Comparison of ENCODE assay signal across 11 cellular contexts in the genomic region with DNA sequence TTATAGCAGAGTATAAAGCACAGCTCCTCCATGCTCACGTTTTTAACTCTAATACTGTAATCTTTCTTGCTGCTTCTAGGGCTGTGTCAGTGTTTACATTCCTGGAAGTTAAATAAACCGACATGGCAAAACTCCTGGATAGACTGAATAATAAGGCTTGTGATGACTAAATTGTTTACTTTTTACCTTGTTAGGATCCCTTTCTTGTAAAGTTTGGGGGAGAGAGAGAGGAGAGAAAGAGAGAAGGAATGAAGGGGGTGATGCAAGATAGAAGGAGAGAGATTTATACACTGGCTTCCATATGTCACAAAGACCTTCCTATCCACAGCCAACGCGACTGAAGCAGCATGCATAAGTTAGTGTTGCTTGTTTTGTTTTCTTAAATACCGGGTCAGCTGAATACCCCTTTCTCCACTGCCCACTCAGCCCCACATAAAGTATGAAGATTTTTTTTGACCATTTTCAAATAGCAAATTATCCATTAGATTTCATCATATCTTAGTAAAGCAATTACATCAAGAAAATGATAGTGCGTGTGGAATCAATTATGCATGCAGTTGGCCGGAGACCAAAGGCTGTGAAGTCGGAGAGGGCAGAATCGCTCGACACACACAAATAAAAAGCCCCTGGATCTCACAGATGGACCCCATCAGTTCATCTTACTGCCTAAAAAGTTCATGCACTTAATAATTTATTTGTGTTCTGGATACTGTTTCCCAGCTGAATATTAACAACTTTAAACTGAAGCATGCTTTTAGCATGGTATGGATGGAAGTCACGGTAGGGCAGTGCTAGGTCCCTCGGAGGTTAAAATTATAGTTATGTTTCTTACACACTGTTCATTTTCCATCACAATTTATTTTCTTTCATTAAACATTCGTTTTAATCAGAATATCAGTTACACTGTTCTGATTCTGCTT. TPM values are rescaled to one million over a fixed set of nuclear protein-coding genes. Genes with fewer than 3 reads are reported as not detected.
DNase-seq lines count a peak whose midpoint lies in the region; FAIRE-seq and TF ChIP-seq lines count a peak whose summit lies in the region.
"Had no signal": no experiment of that assay in that cellular context is flagged by ENCODE, and none has a peak within 500 bp of the region (broad histone marks: within the 10 kb centered on the region; RNA-seq: fewer than 3 reads in every experiment).

No MANE protein-coding gene starts in this region.

- peak overlapping the region; percentile 66 to 85 (median 79) for H3K4me3 Mint-ChIP-seq in brain
- no peak overlapping the region for H3K4me3 Mint-ChIP-seq in Calu3 (ENCODE audit: low read depth, unreplicated experiment)
- H3K4me3 Mint-ChIP-seq: neural crest cell had no signal

- H3K4me1 Mint-ChIP-seq in brain, result peaks cover 100% of the 10 kb centered on the region
- peaks cover 38% of the 10 kb centered on the region for H3K4me1 Mint-ChIP-seq in Calu3 (ENCODE audit: low read depth, unreplicated experiment)

- no peaks in the 10 kb centered on the region for H3K9me3 ChIP-seq in BLaER1
- H3K9me3 ChIP-seq in HUES6 (ENCODE audit: control insufficient read depth, insufficient read depth, low read depth, low read length), result no peaks in the 10 kb centered on the region
- no peaks in the 10 kb centered on the region for H3K9me3 ChIP-seq in muscle layer of duodenum (ENCODE audit: control insufficient read depth in 1 of 2, low read length in 2 of 2)
- H3K9me3 ChIP-seq: SJSA1 had no signal

- TF ChIP-seq CTCF in brain (conservative IDR thresholded peaks at IDR 0.05) (no peak), Calu3 (IDR thresholded peaks at IDR 0.05; ENCODE audit: unreplicated experiment) (no peak)

- H4K20me1 ChIP-seq in BLaER1, result peaks cover 100% of the 10 kb centered on the region

- H3K36me3 ChIP-seq in BLaER1, result peaks cover 61% of the 10 kb centered on the region
- H3K36me3 ChIP-seq in HUES6 (ENCODE audit: control insufficient read depth, insufficient read depth, low read length), result no peaks in the 10 kb centered on the region
- H3K36me3 ChIP-seq in muscle layer of duodenum (ENCODE audit: control insufficient read depth in 1 of 2, insufficient read depth in 2 of 2, low read length in 2 of 2), result no peaks in the 10 kb centered on the region
- H3K36me3 ChIP-seq: SJSA1 had no signal

- H3K27ac Mint-ChIP-seq in brain (peak overlapping the region; percentile 52 to 96 (median 91)), Calu3 (ENCODE audit: unreplicated experiment) (no peak overlapping the region)

- intact Hi-C loops in Calu3 (cut with micrococcal nuclease; ENCODE audit: unreplicated experiment), result no loop called here

- CTCF ChIA-PET in Calu3 (lab: Charles Lee), result no interaction called here

- H3K4me3 ChIP-seq in BLaER1 (no peak overlapping the region), HUES6 (ENCODE audit: low read depth, low read length) (peak overlapping the region; percentile 4; the same call in 1 of the 2 replicates), muscle layer of duodenum (ENCODE audit: low read depth in 1 of 2, low read length in 2 of 2) (peak overlapping the region in 1 of 2 donors; percentile 12)
- H3K4me3 ChIP-seq: SJSA1 had no signal

- H3K36me3 Mint-ChIP-seq in brain, result peaks cover 9% of the 10 kb centered on the region
- H3K36me3 Mint-ChIP-seq in Calu3 (ENCODE audit: insufficient read depth, unreplicated experiment), result peaks cover 6% of the 10 kb centered on the region

- no TSS peak for BruUV-seq in Calu3 (replicated peaks; lab: Mats Ljungman, UMichigan)

- H3K4me1 ChIP-seq in BLaER1 (peaks cover 100% of the 10 kb centered on the region), HUES6 (ENCODE audit: control insufficient read depth, insufficient read depth, low read length) (peaks cover 96% of the 10 kb centered on the region), muscle layer of duodenum (ENCODE audit: control insufficient read depth in 1 of 2, insufficient read depth in 2 of 2, low read length in 2 of 2) (peaks cover 5 to 15% of the 10 kb centered on the region in 2 donors)

- peak overlapping the region; percentile 57 for H3K4me2 ChIP-seq in BLaER1

- H3K27me3 ChIP-seq in BLaER1, result no peaks in the 10 kb centered on the region
- no peaks in the 10 kb centered on the region for H3K27me3 ChIP-seq in HUES6 (ENCODE audit: control insufficient read depth, insufficient read depth, low read length)
- no peaks in the 10 kb centered on the region for H3K27me3 ChIP-seq in muscle layer of duodenum (ENCODE audit: low read depth, low read length)

- TF ChIP-seq POLR2A in GM12891 (IDR thresholded peaks at IDR 0.05; ENCODE audit: low read depth, low read length), result no peak

- no peak for FAIRE-seq in GM12891 (lab: Jason Lieb, UNC)

- H3K27ac ChIP-seq in BLaER1 (no peak overlapping the region), HUES6 (ENCODE audit: low read depth, low read length) (no peak overlapping the region), muscle layer of duodenum (ENCODE audit: low read length) (peak overlapping the region; percentile 42)
- H3K27ac ChIP-seq: SJSA1 had no signal

- H3K27me3 Mint-ChIP-seq in brain, result no peaks in the 10 kb centered on the region
- H3K27me3 Mint-ChIP-seq in Calu3 (ENCODE audit: unreplicated experiment), result peaks cover 84% of the 10 kb centered on the region

- DNase-seq in Calu3 (no peak), T-helper 1 cell (no peak), NCI-H1105 (lab: John Stamatoyannopoulos, UW) (no peak), GM12891 (ENCODE audit: insufficient read length, low spot score) (no peak)
- DNase-seq: stimulated activated CD4-positive, alpha-beta T cell treated with anti-CD3 and anti-CD28 coated beads, Interleukin-4, amount 100 ng/mL, for 1 hour had no signal

- no peak overlapping the region for H3K9ac ChIP-seq in BLaER1
- H3K9ac ChIP-seq in HUES6 (ENCODE audit: low read length), result no peak overlapping the region

- H3K9me3 Mint-ChIP-seq in brain, result peaks cover 0 to 5% (median 0%) of the 10 kb centered on the region in 5 experiments
- H3K9me3 Mint-ChIP-seq in Calu3 (ENCODE audit: low read depth, unreplicated experiment), result no peaks in the 10 kb centered on the region
- H3K9me3 Mint-ChIP-seq: neural crest cell had no signal

TF ChIP-seq in GM12891, 5 proteins besides CTCF, POLR2A, EP300 and RAD21:
- TF ChIP-seq TAF1 (IDR thresholded peaks at IDR 0.05; ENCODE audit: low read depth, low read length), result no peak
- no peak for TF ChIP-seq SPI1 (IDR thresholded peaks at IDR 0.05; ENCODE audit: low read depth, low read length)
- TF ChIP-seq PAX5 (IDR thresholded peaks at IDR 0.05; ENCODE audit: insufficient read depth, low read length, severe bottlenecking), result no peak
- no peak for TF ChIP-seq POU2F2 (IDR thresholded peaks at IDR 0.05; ENCODE audit: low read depth, low read length)
- no peak for TF ChIP-seq POLR2AphosphoS5 (IDR thresholded peaks at IDR 0.05; ENCODE audit: low read depth, low read length)

RNA-seq across cellular contexts. Expression of a gene that starts 20.1 kb away (rescaled TPM):
- polyA plus RNA-seq in brain (ENCODE audit: insufficient read depth, low read depth, low replicate concordance), result 22.7 TPM
- 8.1 and 8.5 TPM in 2 replicates for total RNA-seq in Calu3 (2022)
- polyA plus RNA-seq in GM12891 (2012; ENCODE audit: low read depth, missing spikeins), result 10.6 TPM
